Comparison of ENCODE assay signal across 28 cellular contexts in the genomic region with DNA sequence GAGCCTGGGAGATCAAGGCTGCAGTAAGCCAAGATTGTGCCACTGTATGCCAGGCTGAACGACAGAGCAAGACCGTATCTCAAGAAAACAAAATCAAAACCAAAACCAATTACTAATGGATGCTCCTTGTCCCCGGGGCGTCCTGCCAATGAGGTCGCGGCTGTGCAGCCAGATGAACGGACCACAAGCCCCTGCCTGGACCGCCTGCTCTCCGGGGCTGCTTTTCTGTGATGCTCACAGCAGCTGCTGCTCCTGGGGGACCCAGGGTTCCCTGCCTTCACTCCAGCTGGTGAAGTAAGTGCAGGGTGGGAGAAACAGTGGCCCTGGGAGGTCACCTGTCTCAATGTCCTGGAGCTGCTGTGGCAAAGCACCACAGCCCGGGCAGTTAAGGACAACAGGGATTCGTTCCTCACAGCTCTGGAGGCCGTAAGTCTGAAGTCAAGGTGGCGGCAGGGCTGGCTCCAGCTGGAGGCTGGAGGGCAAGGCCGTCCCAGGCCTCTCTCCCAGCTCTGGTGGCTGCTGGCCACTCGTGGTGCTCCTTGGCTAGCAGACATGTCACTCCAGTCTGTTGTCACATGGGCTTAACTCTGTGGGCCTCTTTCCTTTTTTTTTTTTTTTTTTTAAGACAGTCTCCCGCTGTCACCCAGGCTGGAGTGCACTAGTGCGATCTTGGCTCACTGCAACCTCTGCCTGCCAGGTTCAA. TPM values are rescaled to one million over a fixed set of nuclear protein-coding genes. Genes with fewer than 3 reads are reported as not detected.
"Had no signal": no experiment of that assay in that cellular context is flagged by ENCODE, and none has a peak within 500 bp of the region (broad histone marks: within the 10 kb centered on the region; RNA-seq: fewer than 3 reads in every experiment).

No MANE protein-coding gene starts in this region.

- H3K27me3 Mint-ChIP-seq: activated CD4-positive, alpha-beta T cell treated with anti-CD3 and anti-CD28 coated beads, Interleukin-2, amount 10 ng/mL, durations not matched to agents 7 days and 5 days; activated CD8-positive, alpha-beta memory T cell treated with anti-CD3 and anti-CD28 coated beads, Interleukin-2, amount 10 ng/mL, durations not matched to agents 7 days and 5 days; activated CD8-positive, alpha-beta T cell treated with anti-CD3 and anti-CD28 coated beads for 36 hours; activated naive CD4-positive, alpha-beta T cell treated with anti-CD3 and anti-CD28 coated beads, Interleukin-2, amount 50 U/mL, for 24 hours; stimulated activated naive CD8-positive, alpha-beta T cell treated with anti-CD3 and anti-CD28 coated beads, Interleukin-15, Interleukin-2, amounts not matched to agents 100 ng/mL and 50 ng/mL, for 24 hours had no signal

- H3K4me1 Mint-ChIP-seq: activated CD4-positive, alpha-beta T cell treated with anti-CD3 and anti-CD28 coated beads, Interleukin-2, amount 10 ng/mL, durations not matched to agents 7 days and 5 days; activated CD8-positive, alpha-beta memory T cell treated with anti-CD3 and anti-CD28 coated beads, Interleukin-2, amount 10 ng/mL, durations not matched to agents 7 days and 5 days; nephron had no signal

- H3K27ac ChIP-seq: ascending aorta, brain microvascular endothelial cell, foreskin keratinocyte, hepatocyte, neutrophil, ovary, psoas muscle, thyroid gland, VCaP had no signal

- H3K4me3 Mint-ChIP-seq: activated CD4-positive, alpha-beta T cell treated with anti-CD3 and anti-CD28 coated beads, Interleukin-2, amount 10 ng/mL, durations not matched to agents 7 days and 5 days; activated CD8-positive, alpha-beta memory T cell treated with anti-CD3 and anti-CD28 coated beads, Interleukin-2, amount 10 ng/mL, durations not matched to agents 7 days and 5 days; activated CD8-positive, alpha-beta T cell treated with anti-CD3 and anti-CD28 coated beads for 36 hours; activated naive CD4-positive, alpha-beta T cell treated with anti-CD3 and anti-CD28 coated beads, Interleukin-2, amount 50 U/mL, for 24 hours; immature natural killer cell; nephron; stimulated activated naive CD8-positive, alpha-beta T cell treated with anti-CD3 and anti-CD28 coated beads, Interleukin-15, Interleukin-2, amounts not matched to agents 100 ng/mL and 50 ng/mL, for 24 hours had no signal

- H3K27me3 ChIP-seq: ascending aorta, brain microvascular endothelial cell, foreskin keratinocyte, hepatocyte, neutrophil, ovary, thyroid gland had no signal

- H3K9me3 ChIP-seq: ascending aorta, neutrophil, ovary, psoas muscle, thyroid gland had no signal

- ATAC-seq: activated CD8-positive, alpha-beta memory T cell treated with anti-CD3 and anti-CD28 coated beads, Interleukin-2, amount 10 ng/mL, durations not matched to agents 7 days and 5 days; activated CD8-positive, alpha-beta T cell treated with anti-CD3 and anti-CD28 coated beads for 36 hours; foreskin keratinocyte; left ventricle myocardium superior; psoas muscle; right cardiac atrium had no signal

- DNase-seq: activated CD4-positive, alpha-beta T cell treated with anti-CD3 and anti-CD28 coated beads, Interleukin-2, amount 10 ng/mL, durations not matched to agents 7 days and 5 days; activated CD4-positive, CD25-positive, alpha-beta regulatory T cell treated with anti-CD3 and anti-CD28 coated beads, Interleukin-2, amount 50 U/mL, for 72 hours; activated CD8-positive, alpha-beta memory T cell treated with anti-CD3 and anti-CD28 coated beads, Interleukin-2, amount 10 ng/mL, durations not matched to agents 7 days and 5 days; activated CD8-positive, alpha-beta T cell treated with anti-CD3 and anti-CD28 coated beads for 36 hours; activated gamma-delta T cell; activated T-cell treated with anti-CD3 and anti-CD28 coated beads for 4 hours; brain microvascular endothelial cell; effector memory CD4-positive, alpha-beta T cell; foreskin keratinocyte; immature natural killer cell; kidney glomerular epithelial cell; left ventricle myocardium superior; mammary epithelial cell; ovary; psoas muscle; right cardiac atrium; stimulated activated CD4-positive, alpha-beta T cell treated with anti-CD3 and anti-CD28 coated beads, Interleukin-1b, Interleukin-23, amount 100 ng/mL, for 48 hours; SW 1271; thyroid gland had no signal

- H3K27ac Mint-ChIP-seq: activated CD4-positive, alpha-beta T cell treated with anti-CD3 and anti-CD28 coated beads, Interleukin-2, amount 10 ng/mL, durations not matched to agents 7 days and 5 days; activated CD8-positive, alpha-beta memory T cell treated with anti-CD3 and anti-CD28 coated beads, Interleukin-2, amount 10 ng/mL, durations not matched to agents 7 days and 5 days; activated CD8-positive, alpha-beta T cell treated with anti-CD3 and anti-CD28 coated beads for 36 hours; activated naive CD4-positive, alpha-beta T cell treated with anti-CD3 and anti-CD28 coated beads, Interleukin-2, amount 50 U/mL, for 24 hours; immature natural killer cell; nephron; stimulated activated naive CD8-positive, alpha-beta T cell treated with anti-CD3 and anti-CD28 coated beads, Interleukin-15, Interleukin-2, amounts not matched to agents 100 ng/mL and 50 ng/mL, for 24 hours had no signal

RNA-seq across cellular contexts. Expression of a gene that starts 13.1 kb away (rescaled TPM):
- total RNA-seq: activated CD4-positive, alpha-beta T cell treated with anti-CD3 and anti-CD28 coated beads, Interleukin-2, amount 10 ng/mL, durations not matched to agents 7 days and 5 days; activated CD8-positive, alpha-beta memory T cell treated with anti-CD3 and anti-CD28 coated beads, Interleukin-2, amount 10 ng/mL, durations not matched to agents 7 days and 5 days; ascending aorta; mononuclear cell; T-helper 2 cell treated with Interferon-gamma antibody and Interleukin-4, amounts not matched to agents 100 ng/mL and 5 ng/mL, for 36 hours had no signal
- polyA plus RNA-seq: immature natural killer cell had no signal

RNA-seq across cellular contexts. Expression of a gene that starts 31.9 kb away (rescaled TPM):
- total RNA-seq: activated CD4-positive, alpha-beta T cell treated with anti-CD3 and anti-CD28 coated beads, Interleukin-2, amount 10 ng/mL, durations not matched to agents 7 days and 5 days; T-helper 2 cell treated with Interferon-gamma antibody and Interleukin-4, amounts not matched to agents 100 ng/mL and 5 ng/mL, for 36 hours had no signal
